In the genomic region with DNA sequence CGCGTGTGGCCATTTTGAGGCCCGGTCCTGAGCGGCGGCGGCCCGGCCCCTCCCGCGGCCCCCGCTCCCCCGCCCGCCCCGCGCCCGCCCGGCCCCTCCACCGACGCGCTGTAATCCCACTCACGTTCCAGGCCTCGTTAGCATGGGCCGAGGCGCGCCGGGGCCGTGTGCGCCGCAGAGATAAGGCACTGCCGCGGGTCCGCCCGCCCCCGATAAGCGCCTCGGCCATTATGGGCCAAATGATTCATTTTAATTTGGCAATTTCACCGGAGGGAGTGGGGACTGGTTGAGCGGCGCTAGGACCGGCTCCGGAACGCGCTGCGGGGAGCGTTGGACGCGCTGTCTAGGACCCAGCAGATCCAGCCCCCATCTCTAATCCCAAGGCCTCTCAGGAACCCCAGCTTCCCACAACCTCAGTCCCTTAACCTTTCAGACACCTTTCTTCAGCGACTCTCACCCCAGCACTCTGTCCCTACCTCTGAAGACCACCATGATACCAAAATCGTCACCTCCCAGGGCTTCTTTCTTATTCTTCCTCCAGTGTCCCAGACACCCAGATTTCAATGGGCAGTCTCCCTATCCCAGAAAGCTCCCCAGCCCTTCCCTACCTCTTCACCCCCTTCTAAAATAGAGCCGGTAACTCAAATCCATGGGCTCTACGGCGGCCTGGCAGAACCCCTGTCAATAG, we compare ENCODE assay signal across 1 cellular context.
TF ChIP-seq lines count a peak whose summit lies in the region.

Gene TAL1, minus strand, starts transcription at position 39 of the 688 bp plus-strand sequence. CDS start 6,337 bp downstream, outside the sequence.

TF ChIP-seq in K562, 482 proteins besides CTCF, POLR2A, EP300 and RAD21 (continued from another document and continues in another):
- TF ChIP-seq E2F8 (IDR thresholded peaks at IDR 0.05; ENCODE audit: low read depth, partially characterized antibody) (peak; percentile 64), ZBTB17 (CRISPR knock-in tag; IDR thresholded peaks at IDR 0.05) (peak; percentile 50; the same call in 1 of the 2 replicates), KDM2B (CRISPR knock-in tag; IDR thresholded peaks at IDR 0.05) (peak; percentile 98), BRCA1 (IDR thresholded peaks at IDR 0.05) (no peak), BRCA1 (CRISPR knock-in tag; IDR thresholded peaks at IDR 0.05) (no peak), ZNF224 (CRISPR knock-in tag; IDR thresholded peaks at IDR 0.05) (no peak), KAT2B (IDR thresholded peaks at IDR 0.05; ENCODE audit: low read depth, low read length) (no peak), AFF4 (CRISPR knock-in tag; IDR thresholded peaks at IDR 0.05) (no peak; the same call in 1 of the 2 replicates), MCM3 (IDR thresholded peaks at IDR 0.05) (no peak), THRAP3 (IDR thresholded peaks at IDR 0.05; ENCODE audit: borderline replicate concordance) (no peak), CREB1 (IDR thresholded peaks at IDR 0.05) (peak; percentile 82), CREB1 (CRISPR knock-in tag; IDR thresholded peaks at IDR 0.05) (peak; percentile 73; the same call in 1 of the 2 replicates), EHMT2 (IDR thresholded peaks at IDR 0.05) (peak; percentile 58; the same call in 1 of the 2 replicates), KLF6 (CRISPR knock-in tag; IDR thresholded peaks at IDR 0.05; ENCODE audit: borderline replicate concordance) (no peak), HNRNPK (IDR thresholded peaks at IDR 0.05; ENCODE audit: low read depth, low read length, poor library complexity, severe bottlenecking) (no peak), HOXB6 (CRISPR knock-in tag; IDR thresholded peaks at IDR 0.05; ENCODE audit: borderline replicate concordance) (no peak), CBX1 (IDR thresholded peaks at IDR 0.05; ENCODE audit: low read depth) (peak; percentile 56; the same call in 1 of the 2 replicates), ZNF239 (CRISPR knock-in tag; IDR thresholded peaks at IDR 0.05) (no peak), GABPA (tag; conservative IDR thresholded peaks at IDR 0.05; ENCODE audit: low read depth) (peak; percentile 24; the same call in 1 of the 2 replicates), NUFIP1 (IDR thresholded peaks at IDR 0.05; ENCODE audit: partially characterized antibody) (no peak), MAFF (IDR thresholded peaks at IDR 0.05; ENCODE audit: low read length) (no peak), ZNF830 (CRISPR knock-in tag; IDR thresholded peaks at IDR 0.05) (no peak), NFRKB (IDR thresholded peaks at IDR 0.05; ENCODE audit: low read depth) (no peak; the same call in 1 of the 2 replicates), PBX2 (CRISPR knock-in tag; IDR thresholded peaks at IDR 0.05; ENCODE audit: low read depth) (no peak), PBX2 (tag; conservative IDR thresholded peaks at IDR 0.05; ENCODE audit: low read depth) (peak; percentile 57), CBFA2T3 (IDR thresholded peaks at IDR 0.05) (peak; percentile 99), ZNF134 (CRISPR knock-in tag; conservative IDR thresholded peaks at IDR 0.05) (no peak), ETV5 (CRISPR knock-in tag; IDR thresholded peaks at IDR 0.05; ENCODE audit: low read depth) (peak; percentile 58), CBFB (CRISPR knock-in tag; IDR thresholded peaks at IDR 0.05) (no peak), ZNF696 (CRISPR knock-in tag; conservative IDR thresholded peaks at IDR 0.05) (no peak), TFAM (CRISPR knock-in tag; conservative IDR thresholded peaks at IDR 0.05) (no peak), ILK (tag; IDR thresholded peaks at IDR 0.05; ENCODE audit: borderline replicate concordance, low read depth) (no peak), ZNF436 (CRISPR knock-in tag; IDR thresholded peaks at IDR 0.05) (no peak), CREBBP (IDR thresholded peaks at IDR 0.05; ENCODE audit: low read depth, low read length) (no peak)
- TF ChIP-seq, protein P1, sequence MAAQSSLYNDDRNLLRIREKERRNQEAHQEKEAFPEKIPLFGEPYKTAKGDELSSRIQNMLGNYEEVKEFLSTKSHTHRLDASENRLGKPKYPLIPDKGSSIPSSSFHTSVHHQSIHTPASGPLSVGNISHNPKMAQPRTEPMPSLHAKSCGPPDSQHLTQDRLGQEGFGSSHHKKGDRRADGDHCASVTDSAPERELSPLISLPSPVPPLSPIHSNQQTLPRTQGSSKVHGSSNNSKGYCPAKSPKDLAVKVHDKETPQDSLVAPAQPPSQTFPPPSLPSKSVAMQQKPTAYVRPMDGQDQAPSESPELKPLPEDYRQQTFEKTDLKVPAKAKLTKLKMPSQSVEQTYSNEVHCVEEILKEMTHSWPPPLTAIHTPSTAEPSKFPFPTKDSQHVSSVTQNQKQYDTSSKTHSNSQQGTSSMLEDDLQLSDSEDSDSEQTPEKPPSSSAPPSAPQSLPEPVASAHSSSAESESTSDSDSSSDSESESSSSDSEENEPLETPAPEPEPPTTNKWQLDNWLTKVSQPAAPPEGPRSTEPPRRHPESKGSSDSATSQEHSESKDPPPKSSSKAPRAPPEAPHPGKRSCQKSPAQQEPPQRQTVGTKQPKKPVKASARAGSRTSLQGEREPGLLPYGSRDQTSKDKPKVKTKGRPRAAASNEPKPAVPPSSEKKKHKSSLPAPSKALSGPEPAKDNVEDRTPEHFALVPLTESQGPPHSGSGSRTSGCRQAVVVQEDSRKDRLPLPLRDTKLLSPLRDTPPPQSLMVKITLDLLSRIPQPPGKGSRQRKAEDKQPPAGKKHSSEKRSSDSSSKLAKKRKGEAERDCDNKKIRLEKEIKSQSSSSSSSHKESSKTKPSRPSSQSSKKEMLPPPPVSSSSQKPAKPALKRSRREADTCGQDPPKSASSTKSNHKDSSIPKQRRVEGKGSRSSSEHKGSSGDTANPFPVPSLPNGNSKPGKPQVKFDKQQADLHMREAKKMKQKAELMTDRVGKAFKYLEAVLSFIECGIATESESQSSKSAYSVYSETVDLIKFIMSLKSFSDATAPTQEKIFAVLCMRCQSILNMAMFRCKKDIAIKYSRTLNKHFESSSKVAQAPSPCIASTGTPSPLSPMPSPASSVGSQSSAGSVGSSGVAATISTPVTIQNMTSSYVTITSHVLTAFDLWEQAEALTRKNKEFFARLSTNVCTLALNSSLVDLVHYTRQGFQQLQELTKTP (IDR thresholded peaks at IDR 0.05; ENCODE audit: low read depth in 1 of 2, partially characterized antibody in 2 of 2) = peak; percentile 37 to 58
- TF ChIP-seq, protein P2, sequence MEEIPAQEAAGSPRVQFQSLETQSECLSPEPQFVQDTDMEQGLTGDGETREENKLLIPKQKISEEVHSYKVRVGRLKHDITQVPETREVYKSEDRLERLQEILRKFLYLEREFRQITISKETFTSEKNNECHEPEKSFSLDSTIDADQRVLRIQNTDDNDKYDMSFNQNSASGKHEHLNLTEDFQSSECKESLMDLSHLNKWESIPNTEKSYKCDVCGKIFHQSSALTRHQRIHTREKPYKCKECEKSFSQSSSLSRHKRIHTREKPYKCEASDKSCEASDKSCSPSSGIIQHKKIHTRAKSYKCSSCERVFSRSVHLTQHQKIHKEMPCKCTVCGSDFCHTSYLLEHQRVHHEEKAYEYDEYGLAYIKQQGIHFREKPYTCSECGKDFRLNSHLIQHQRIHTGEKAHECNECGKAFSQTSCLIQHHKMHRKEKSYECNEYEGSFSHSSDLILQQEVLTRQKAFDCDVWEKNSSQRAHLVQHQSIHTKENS (CRISPR knock-in tag; IDR thresholded peaks at IDR 0.05) = no peak
- TF ChIP-seq, protein P3, sequence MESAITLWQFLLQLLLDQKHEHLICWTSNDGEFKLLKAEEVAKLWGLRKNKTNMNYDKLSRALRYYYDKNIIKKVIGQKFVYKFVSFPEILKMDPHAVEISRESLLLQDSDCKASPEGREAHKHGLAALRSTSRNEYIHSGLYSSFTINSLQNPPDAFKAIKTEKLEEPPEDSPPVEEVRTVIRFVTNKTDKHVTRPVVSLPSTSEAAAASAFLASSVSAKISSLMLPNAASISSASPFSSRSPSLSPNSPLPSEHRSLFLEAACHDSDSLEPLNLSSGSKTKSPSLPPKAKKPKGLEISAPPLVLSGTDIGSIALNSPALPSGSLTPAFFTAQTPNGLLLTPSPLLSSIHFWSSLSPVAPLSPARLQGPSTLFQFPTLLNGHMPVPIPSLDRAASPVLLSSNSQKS (CRISPR knock-in tag; IDR thresholded peaks at IDR 0.05) = no peak
- TF ChIP-seq, protein P4, sequence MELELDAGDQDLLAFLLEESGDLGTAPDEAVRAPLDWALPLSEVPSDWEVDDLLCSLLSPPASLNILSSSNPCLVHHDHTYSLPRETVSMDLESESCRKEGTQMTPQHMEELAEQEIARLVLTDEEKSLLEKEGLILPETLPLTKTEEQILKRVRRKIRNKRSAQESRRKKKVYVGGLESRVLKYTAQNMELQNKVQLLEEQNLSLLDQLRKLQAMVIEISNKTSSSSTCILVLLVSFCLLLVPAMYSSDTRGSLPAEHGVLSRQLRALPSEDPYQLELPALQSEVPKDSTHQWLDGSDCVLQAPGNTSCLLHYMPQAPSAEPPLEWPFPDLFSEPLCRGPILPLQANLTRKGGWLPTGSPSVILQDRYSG (tag; conservative IDR thresholded peaks at IDR 0.05; ENCODE audit: low read depth) = no peak
- TF ChIP-seq, protein P5, sequence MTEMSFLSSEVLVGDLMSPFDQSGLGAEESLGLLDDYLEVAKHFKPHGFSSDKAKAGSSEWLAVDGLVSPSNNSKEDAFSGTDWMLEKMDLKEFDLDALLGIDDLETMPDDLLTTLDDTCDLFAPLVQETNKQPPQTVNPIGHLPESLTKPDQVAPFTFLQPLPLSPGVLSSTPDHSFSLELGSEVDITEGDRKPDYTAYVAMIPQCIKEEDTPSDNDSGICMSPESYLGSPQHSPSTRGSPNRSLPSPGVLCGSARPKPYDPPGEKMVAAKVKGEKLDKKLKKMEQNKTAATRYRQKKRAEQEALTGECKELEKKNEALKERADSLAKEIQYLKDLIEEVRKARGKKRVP (CRISPR knock-in tag; IDR thresholded peaks at IDR 0.05) = peak; percentile 52; the same call in 1 of the 2 replicates
